ENCODE assay signal across 25 cellular contexts in the genomic region with DNA sequence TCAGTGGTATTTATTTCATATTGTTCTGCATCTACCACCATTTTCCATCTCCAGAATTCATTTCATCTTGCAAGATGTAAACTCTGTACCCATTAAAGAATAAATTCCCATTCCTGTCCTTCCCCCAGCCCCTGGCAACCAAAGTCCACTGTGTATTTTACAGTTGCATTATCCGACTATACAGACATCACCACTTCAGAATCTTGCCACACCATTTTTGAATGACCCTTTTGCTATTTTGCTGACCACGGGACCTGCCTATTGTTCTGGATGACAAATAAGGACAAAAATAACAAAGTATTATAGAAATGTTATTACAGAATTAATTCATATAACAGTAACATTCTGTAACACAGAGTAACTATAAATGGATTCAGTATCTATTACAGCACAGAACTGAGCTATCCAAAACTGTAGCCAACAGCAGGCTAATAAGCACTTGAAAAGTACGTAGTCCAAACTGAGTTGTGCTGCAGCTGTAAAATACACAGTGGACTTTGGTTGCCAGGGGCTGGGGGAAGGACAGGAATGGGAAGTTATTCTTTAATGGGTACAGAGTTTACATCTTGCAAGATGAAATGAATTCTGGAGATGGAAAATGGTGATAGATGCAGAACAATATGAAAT.
A peak's percentile ranks its signal among the peaks of the same experiment; 100 is the strongest.
DNase-seq lines count a peak whose midpoint lies in the region; ATAC-seq and TF ChIP-seq lines count a peak whose summit lies in the region.
"Had no signal": no experiment of that assay in that cellular context is flagged by ENCODE, and none has a peak within 500 bp of the region (broad histone marks: within the 10 kb centered on the region; RNA-seq: fewer than 3 reads in every experiment).

No MANE protein-coding gene starts in this region.

- in situ Hi-C loops in KBM-7 (cut with MboI; ENCODE audit: low pct_unique_long_range_greater_than_20kb, low sequenced_read_pairs), result no loop called here

- H3K27me3 Mint-ChIP-seq in T-helper 2 cell treated with Interferon-gamma antibody and Interleukin-4, amounts not matched to agents 5 μg/mL and 100 μg/mL, for 36 hours (ENCODE audit: low read depth), result no peaks in the 10 kb centered on the region
- H3K27me3 Mint-ChIP-seq: activated CD4-positive, alpha-beta memory T cell treated with anti-CD3 and anti-CD28 coated beads for 36 hours; activated naive CD4-positive, alpha-beta T cell treated with anti-CD3 and anti-CD28 coated beads, Interleukin-2, amount 10 ng/mL, durations not matched to agents 7 days and 5 days; CD4-positive, alpha-beta memory T cell had no signal

- TF ChIP-seq CTCF in right atrium auricular region (IDR thresholded peaks at IDR 0.05) (no peak), heart right ventricle (IDR thresholded peaks at IDR 0.05) (no peak), right lobe of liver (IDR thresholded peaks at IDR 0.05) (no peak), ascending aorta (IDR thresholded peaks at IDR 0.05) (no peak)

- H3K27ac ChIP-seq in right atrium auricular region (no peak overlapping the region), heart right ventricle (peak overlapping the region in 3 of 10 donors; percentile 36 to 49 (median 41)), right lobe of liver (no peak overlapping the region), ascending aorta (no peak overlapping the region)
- H3K27ac ChIP-seq: HL-60, tibial nerve had no signal

- H3K4me1 Mint-ChIP-seq in T-helper 2 cell treated with Interferon-gamma antibody and Interleukin-4, amounts not matched to agents 5 μg/mL and 100 μg/mL, for 36 hours (ENCODE audit: low read depth), result peaks cover 36% of the 10 kb centered on the region

- H3K9me3 ChIP-seq in right atrium auricular region (peaks cover 0 to 17% of the 10 kb centered on the region in 2 donors), heart right ventricle (peaks cover 0 to 31% (median 17%) of the 10 kb centered on the region in 11 donors), right lobe of liver (peaks cover 0 to 2% (median 0%) of the 10 kb centered on the region in 4 donors), ascending aorta (peaks cover 3 to 19% of the 10 kb centered on the region in 2 donors)

- H3K36me3 Mint-ChIP-seq in T-helper 2 cell treated with Interferon-gamma antibody and Interleukin-4, amounts not matched to agents 5 μg/mL and 100 μg/mL, for 36 hours (ENCODE audit: low read depth), result peaks cover 38% of the 10 kb centered on the region

- H3K36me3 ChIP-seq in right atrium auricular region, result no peaks in the 10 kb centered on the region
- peaks cover 0 to 5% (median 0%) of the 10 kb centered on the region in 9 donors for H3K36me3 ChIP-seq in heart right ventricle
- no peaks in the 10 kb centered on the region for H3K36me3 ChIP-seq in right lobe of liver
- no peaks in the 10 kb centered on the region for H3K36me3 ChIP-seq in ascending aorta

- TF ChIP-seq POLR2A in right lobe of liver (IDR thresholded peaks at IDR 0.05), result no peak

- no peak for DNase-seq in Right ventricle myocardium inferior (ENCODE audit: missing footprints)
- no peak for DNase-seq in right atrium auricular region (ENCODE audit: low spot score)
- DNase-seq in heart right ventricle, result no peak
- DNase-seq in right lobe of liver, result peak in 1 of 3 donors; percentile 62
- DNase-seq in T-helper 2 cell treated with Interferon-gamma antibody and Interleukin-4, amounts not matched to agents 5 μg/mL and 100 μg/mL, for 36 hours (ENCODE audit: low spot score), result no peak
- DNase-seq in NOMO-1 treated with dmso at 0.1 percent for 144 hours (lab: John Stamatoyannopoulos, UW; ENCODE audit: unreplicated experiment), result no peak
- DNase-seq in ascending aorta (ENCODE audit: low spot score in 2 of 2), result no peak
- no peak for DNase-seq in KBM-7
- DNase-seq: activated CD4-positive, alpha-beta memory T cell treated with anti-CD3 and anti-CD28 coated beads for 36 hours; activated CD8-positive, alpha-beta memory T cell treated with anti-CD3 and anti-CD28 coated beads, Interleukin-2, amount 50 U/mL, for 4 hours; activated naive CD4-positive, alpha-beta T cell treated with anti-CD3 and anti-CD28 coated beads, Interleukin-2, amount 10 ng/mL, durations not matched to agents 7 days and 5 days; anterior cingulate cortex; caudate nucleus; CD4-positive, alpha-beta memory T cell; DMS 273 treated with DMSO at 0.1 percent for 48 hours; EL; HFFc6; Karpas-422; NCI-H446; SIG-M5 had no signal

- H3K27me3 ChIP-seq in right atrium auricular region (no peaks in the 10 kb centered on the region), heart right ventricle (no peaks in the 10 kb centered on the region), right lobe of liver (no peaks in the 10 kb centered on the region), ascending aorta (no peaks in the 10 kb centered on the region)
- H3K27me3 ChIP-seq: tibial nerve had no signal

- ATAC-seq in Right ventricle myocardium inferior, result peak; percentile 83
- peak in 7 of 8 donors; percentile 63 to 94 (median 87) for ATAC-seq in heart right ventricle
- peak; percentile 96 to 97 (median 96) for ATAC-seq in right lobe of liver
- ATAC-seq: GM12878, GM23338 had no signal

- peaks cover 23% of the 10 kb centered on the region for H3K9me3 Mint-ChIP-seq in T-helper 2 cell treated with Interferon-gamma antibody and Interleukin-4, amounts not matched to agents 5 μg/mL and 100 μg/mL, for 36 hours

- intact Hi-C loops in Right ventricle myocardium inferior (cut with DNase I) (no loop called here), heart right ventricle (cut with DNase I) (no loop called here), right lobe of liver (cut with DNase I) (no loop called here), ascending aorta (cut with DNase I) (no loop called here)

- 40 to 48% methylated on average over 3 of the region's 3 CpGs for WGBS in heart right ventricle, 2 donors
- 35% methylated on average over 3 of the region's 3 CpGs for WGBS in right lobe of liver (ENCODE audit: insufficient coverage, low coverage, low lambda C conversion rate, missing lambda C conversion rate)

- H3K4me3 ChIP-seq in right atrium auricular region, result no peak overlapping the region
- no peak overlapping the region for H3K4me3 ChIP-seq in heart right ventricle
- no peak overlapping the region for H3K4me3 ChIP-seq in right lobe of liver
- no peak overlapping the region for H3K4me3 ChIP-seq in ascending aorta
- H3K4me3 ChIP-seq: GM12878, GM23338, smooth muscle cell, tibial nerve had no signal

- H3K4me1 ChIP-seq in right atrium auricular region (peaks cover 0 to 4% of the 10 kb centered on the region in 2 donors), heart right ventricle (peaks cover 0 to 39% (median 8%) of the 10 kb centered on the region in 9 donors), right lobe of liver (peaks cover 0 to 15% (median 4%) of the 10 kb centered on the region in 4 donors), ascending aorta (no peaks in the 10 kb centered on the region)

- no peak overlapping the region for H3K4me3 Mint-ChIP-seq in T-helper 2 cell treated with Interferon-gamma antibody and Interleukin-4, amounts not matched to agents 5 μg/mL and 100 μg/mL, for 36 hours
- H3K4me3 Mint-ChIP-seq: activated CD4-positive, alpha-beta memory T cell treated with anti-CD3 and anti-CD28 coated beads for 36 hours; activated naive CD4-positive, alpha-beta T cell treated with anti-CD3 and anti-CD28 coated beads, Interleukin-2, amount 10 ng/mL, durations not matched to agents 7 days and 5 days; CD4-positive, alpha-beta memory T cell; GM23338; HFFc6 had no signal

- H3K27ac Mint-ChIP-seq in T-helper 2 cell treated with Interferon-gamma antibody and Interleukin-4, amounts not matched to agents 5 μg/mL and 100 μg/mL, for 36 hours, result no peak overlapping the region
- H3K27ac Mint-ChIP-seq: activated CD4-positive, alpha-beta memory T cell treated with anti-CD3 and anti-CD28 coated beads for 36 hours; activated naive CD4-positive, alpha-beta T cell treated with anti-CD3 and anti-CD28 coated beads, Interleukin-2, amount 10 ng/mL, durations not matched to agents 7 days and 5 days; GM23338; HFFc6 had no signal
